In genomic region chr5:93829346-93829745, GRCh38 we compare ENCODE assay signal across 34 cellular contexts.
"Had no signal": no experiment of that assay in that cellular context is flagged by ENCODE, and none has a peak within 500 bp of the region (broad histone marks: within the 10 kb centered on the region; RNA-seq: fewer than 3 reads in every experiment).

No MANE protein-coding gene starts in this region.

- H3K9me3 ChIP-seq: colonic mucosa, esophagus squamous epithelium, gastrocnemius medialis had no signal

- DNase-seq: activated B cell treated with CpG ODN at 0.5 μM for 24 hours; activated CD4-positive, alpha-beta T cell treated with anti-CD3 and anti-CD28 coated beads for 48 hours; activated CD4-positive, alpha-beta T cell treated with anti-CD3 and anti-CD28 coated beads, Interleukin-2, amount 50 U/mL, for 1 hour; activated CD4-positive, alpha-beta T cell treated with anti-CD3 and anti-CD28 coated beads, Interleukin-2, amount 50 U/mL, for 48 hours; activated CD8-positive, alpha-beta memory T cell treated with anti-CD3 and anti-CD28 coated beads for 24 hours; activated CD8-positive, alpha-beta T cell treated with anti-CD3 and anti-CD28 coated beads for 36 hours; activated effector memory CD4-positive, alpha-beta T cell treated with Interleukin-2 at 50 U/mL for 16 hours; activated gamma-delta T cell treated with Interleukin-2 at 50 U/mL for 16 hours; activated naive CD4-positive, alpha-beta T cell treated with anti-CD3 and anti-CD28 coated beads, Interleukin-2, amount 50 U/mL, for 16 hours; activated naive CD4-positive, alpha-beta T cell treated with Interleukin-2 at 50 U/mL for 16 hours; activated T-cell treated with anti-CD3 and anti-CD28 coated beads, Interleukin-2, amount 50 U/mL, for 4 hours; amygdala; aorta; central memory CD4-positive, alpha-beta T cell; cerebellar nuclear complex; colonic mucosa; effector CD8-positive, alpha-beta T cell; esophagus squamous epithelium; gastrocnemius medialis; heart right ventricle; T-helper 1 cell; T-helper 17 cell; T1000; WERI-Rb-1 had no signal

- H3K27ac Mint-ChIP-seq: activated B cell treated with CpG ODN at 0.5 μM for 24 hours; activated CD8-positive, alpha-beta T cell treated with anti-CD3 and anti-CD28 coated beads for 36 hours; activated naive CD8-positive, alpha-beta T cell; activated T-helper 17 cell treated with anti-CD3 and anti-CD28 coated beads, Interleukin-2, amount 50 U/mL, for 72 hours; brain; T-helper 17 cell; T-helper 2 cell treated with Interferon-gamma antibody and Interleukin-4, amounts not matched to agents 5 μg/mL and 100 μg/mL, for 36 hours had no signal

- H3K36me3 ChIP-seq: breast epithelium, cardiac muscle cell, colonic mucosa, esophagus squamous epithelium, gastrocnemius medialis, WERI-Rb-1 had no signal

- H3K4me3 ChIP-seq: breast epithelium, cardiac muscle cell, colonic mucosa, esophagus squamous epithelium, gastrocnemius medialis, heart right ventricle had no signal

- H3K27me3 ChIP-seq: breast epithelium, cardiac muscle cell, colonic mucosa, esophagus squamous epithelium, gastrocnemius medialis, heart right ventricle had no signal

- H3K4me1 Mint-ChIP-seq: activated B cell treated with CpG ODN at 0.5 μM for 24 hours; activated T-helper 17 cell treated with anti-CD3 and anti-CD28 coated beads, Interleukin-2, amount 50 U/mL, for 72 hours; brain; T-helper 17 cell had no signal

- FAIRE-seq: endometrium, endothelial cell of umbilical vein had no signal

- H3K4me1 ChIP-seq: breast epithelium, colonic mucosa, esophagus squamous epithelium, gastrocnemius medialis, heart right ventricle had no signal

- H3K4me3 Mint-ChIP-seq: activated B cell treated with CpG ODN at 0.5 μM for 24 hours; activated CD8-positive, alpha-beta T cell treated with anti-CD3 and anti-CD28 coated beads for 36 hours; activated naive CD8-positive, alpha-beta T cell; activated T-cell treated with anti-CD3 and anti-CD28 coated beads, Interleukin-2, amount 50 U/mL, for 4 hours; activated T-helper 17 cell treated with anti-CD3 and anti-CD28 coated beads, Interleukin-2, amount 50 U/mL, for 72 hours; brain; T-helper 17 cell; T-helper 2 cell treated with Interferon-gamma antibody and Interleukin-4, amounts not matched to agents 5 μg/mL and 100 μg/mL, for 36 hours had no signal

- ATAC-seq: activated CD4-positive, CD25-positive, alpha-beta regulatory T cell treated with anti-CD3 and anti-CD28 coated beads, Interleukin-2, amount 50 U/mL, for 24 hours; activated CD8-positive, alpha-beta T cell treated with anti-CD3 and anti-CD28 coated beads for 36 hours; activated T-cell treated with anti-CD3 and anti-CD28 coated beads, Interleukin-2, amount 50 U/mL, for 4 hours; activated T-helper 17 cell treated with anti-CD3 and anti-CD28 coated beads, Interleukin-2, amount 50 U/mL, for 72 hours; gastrocnemius medialis; heart right ventricle; T-helper 17 cell had no signal

- H3K27me3 Mint-ChIP-seq: activated B cell treated with CpG ODN at 0.5 μM for 24 hours; activated CD8-positive, alpha-beta T cell treated with anti-CD3 and anti-CD28 coated beads for 36 hours; activated naive CD8-positive, alpha-beta T cell; activated T-helper 17 cell treated with anti-CD3 and anti-CD28 coated beads, Interleukin-2, amount 50 U/mL, for 72 hours; brain; T-helper 17 cell had no signal

- H3K27ac ChIP-seq: breast epithelium, cardiac muscle cell, colonic mucosa, epithelial cell of prostate, esophagus squamous epithelium, gastrocnemius medialis, heart right ventricle, WERI-Rb-1 had no signal
